1 cellular context compared by ENCODE assay signal in the genomic region with DNA sequence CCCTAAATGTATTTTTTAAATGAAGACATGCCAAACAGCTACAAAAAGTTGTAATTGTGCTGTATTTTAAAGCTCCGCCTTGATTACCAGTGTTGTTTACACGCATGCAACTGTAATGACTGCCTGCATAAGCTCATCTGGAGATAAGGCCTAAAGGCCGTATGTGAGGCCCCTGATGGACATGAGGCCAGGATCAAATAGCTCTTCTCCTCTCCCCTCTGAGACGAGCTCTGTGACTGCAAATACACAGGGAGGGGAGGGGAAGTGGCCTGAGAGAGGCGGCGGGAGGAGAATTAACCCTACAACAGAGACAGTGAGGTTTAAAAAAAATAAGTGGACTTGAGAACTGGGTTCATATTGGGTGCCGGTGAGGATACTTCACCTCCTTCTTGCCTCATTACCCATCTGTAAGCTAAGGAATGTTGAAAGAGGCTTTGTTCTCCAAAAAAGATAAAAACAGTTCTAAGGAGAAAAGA.
TF ChIP-seq lines count a peak whose summit lies in the region.

No MANE protein-coding gene starts in this region.

TF ChIP-seq in K562, 482 proteins besides CTCF, POLR2A, EP300 and RAD21 (continued from another document and continues in another):
- TF ChIP-seq, protein P1, sequence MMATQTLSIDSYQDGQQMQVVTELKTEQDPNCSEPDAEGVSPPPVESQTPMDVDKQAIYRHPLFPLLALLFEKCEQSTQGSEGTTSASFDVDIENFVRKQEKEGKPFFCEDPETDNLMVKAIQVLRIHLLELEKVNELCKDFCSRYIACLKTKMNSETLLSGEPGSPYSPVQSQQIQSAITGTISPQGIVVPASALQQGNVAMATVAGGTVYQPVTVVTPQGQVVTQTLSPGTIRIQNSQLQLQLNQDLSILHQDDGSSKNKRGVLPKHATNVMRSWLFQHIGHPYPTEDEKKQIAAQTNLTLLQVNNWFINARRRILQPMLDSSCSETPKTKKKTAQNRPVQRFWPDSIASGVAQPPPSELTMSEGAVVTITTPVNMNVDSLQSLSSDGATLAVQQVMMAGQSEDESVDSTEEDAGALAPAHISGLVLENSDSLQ (IDR thresholded peaks at IDR 0.05), result peak; percentile 44; the same call in 1 of the 2 replicates
- TF ChIP-seq PPARD (CRISPR knock-in tag; IDR thresholded peaks at IDR 0.05), result no peak
- TF ChIP-seq MBD2 (IDR thresholded peaks at IDR 0.05; ENCODE audit: borderline replicate concordance, low read depth), result no peak
- no peak for TF ChIP-seq ZNF699 (CRISPR knock-in tag; IDR thresholded peaks at IDR 0.05; ENCODE audit: insufficient replicate concordance)
- no peak for TF ChIP-seq NR2F6 (CRISPR knock-in tag; IDR thresholded peaks at IDR 0.05)
- TF ChIP-seq L3MBTL2 (IDR thresholded peaks at IDR 0.05), result peak; percentile 77
- TF ChIP-seq MCM2 (IDR thresholded peaks at IDR 0.05; ENCODE audit: low read depth), result no peak
- no peak for TF ChIP-seq ELF4 (CRISPR knock-in tag; IDR thresholded peaks at IDR 0.05)
- TF ChIP-seq, protein P2, sequence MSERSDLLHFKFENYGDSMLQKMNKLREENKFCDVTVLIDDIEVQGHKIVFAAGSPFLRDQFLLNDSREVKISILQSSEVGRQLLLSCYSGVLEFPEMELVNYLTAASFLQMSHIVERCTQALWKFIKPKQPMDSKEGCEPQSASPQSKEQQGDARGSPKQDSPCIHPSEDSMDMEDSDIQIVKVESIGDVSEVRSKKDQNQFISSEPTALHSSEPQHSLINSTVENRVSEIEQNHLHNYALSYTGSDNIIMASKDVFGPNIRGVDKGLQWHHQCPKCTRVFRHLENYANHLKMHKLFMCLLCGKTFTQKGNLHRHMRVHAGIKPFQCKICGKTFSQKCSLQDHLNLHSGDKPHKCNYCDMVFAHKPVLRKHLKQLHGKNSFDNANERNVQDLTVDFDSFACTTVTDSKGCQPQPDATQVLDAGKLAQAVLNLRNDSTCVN (CRISPR knock-in tag; IDR thresholded peaks at IDR 0.05), result no peak
- TF ChIP-seq GATA2 (CRISPR knock-in tag; IDR thresholded peaks at IDR 0.05), result peak; percentile 34; the same call in 1 of the 2 replicates
- TF ChIP-seq PHF21A (IDR thresholded peaks at IDR 0.05; ENCODE audit: borderline replicate concordance, low read depth), result no peak
- TF ChIP-seq, protein P3, sequence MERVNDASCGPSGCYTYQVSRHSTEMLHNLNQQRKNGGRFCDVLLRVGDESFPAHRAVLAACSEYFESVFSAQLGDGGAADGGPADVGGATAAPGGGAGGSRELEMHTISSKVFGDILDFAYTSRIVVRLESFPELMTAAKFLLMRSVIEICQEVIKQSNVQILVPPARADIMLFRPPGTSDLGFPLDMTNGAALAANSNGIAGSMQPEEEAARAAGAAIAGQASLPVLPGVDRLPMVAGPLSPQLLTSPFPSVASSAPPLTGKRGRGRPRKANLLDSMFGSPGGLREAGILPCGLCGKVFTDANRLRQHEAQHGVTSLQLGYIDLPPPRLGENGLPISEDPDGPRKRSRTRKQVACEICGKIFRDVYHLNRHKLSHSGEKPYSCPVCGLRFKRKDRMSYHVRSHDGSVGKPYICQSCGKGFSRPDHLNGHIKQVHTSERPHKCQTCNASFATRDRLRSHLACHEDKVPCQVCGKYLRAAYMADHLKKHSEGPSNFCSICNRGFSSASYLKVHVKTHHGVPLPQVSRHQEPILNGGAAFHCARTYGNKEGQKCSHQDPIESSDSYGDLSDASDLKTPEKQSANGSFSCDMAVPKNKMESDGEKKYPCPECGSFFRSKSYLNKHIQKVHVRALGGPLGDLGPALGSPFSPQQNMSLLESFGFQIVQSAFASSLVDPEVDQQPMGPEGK (CRISPR knock-in tag; IDR thresholded peaks at IDR 0.05; ENCODE audit: borderline replicate concordance), result no peak
- TF ChIP-seq HMGN3 (IDR thresholded peaks at IDR 0.05; ENCODE audit: borderline replicate concordance, extremely low read depth, insufficient read length, low read depth, low read length), result no peak
- TF ChIP-seq, protein P4, sequence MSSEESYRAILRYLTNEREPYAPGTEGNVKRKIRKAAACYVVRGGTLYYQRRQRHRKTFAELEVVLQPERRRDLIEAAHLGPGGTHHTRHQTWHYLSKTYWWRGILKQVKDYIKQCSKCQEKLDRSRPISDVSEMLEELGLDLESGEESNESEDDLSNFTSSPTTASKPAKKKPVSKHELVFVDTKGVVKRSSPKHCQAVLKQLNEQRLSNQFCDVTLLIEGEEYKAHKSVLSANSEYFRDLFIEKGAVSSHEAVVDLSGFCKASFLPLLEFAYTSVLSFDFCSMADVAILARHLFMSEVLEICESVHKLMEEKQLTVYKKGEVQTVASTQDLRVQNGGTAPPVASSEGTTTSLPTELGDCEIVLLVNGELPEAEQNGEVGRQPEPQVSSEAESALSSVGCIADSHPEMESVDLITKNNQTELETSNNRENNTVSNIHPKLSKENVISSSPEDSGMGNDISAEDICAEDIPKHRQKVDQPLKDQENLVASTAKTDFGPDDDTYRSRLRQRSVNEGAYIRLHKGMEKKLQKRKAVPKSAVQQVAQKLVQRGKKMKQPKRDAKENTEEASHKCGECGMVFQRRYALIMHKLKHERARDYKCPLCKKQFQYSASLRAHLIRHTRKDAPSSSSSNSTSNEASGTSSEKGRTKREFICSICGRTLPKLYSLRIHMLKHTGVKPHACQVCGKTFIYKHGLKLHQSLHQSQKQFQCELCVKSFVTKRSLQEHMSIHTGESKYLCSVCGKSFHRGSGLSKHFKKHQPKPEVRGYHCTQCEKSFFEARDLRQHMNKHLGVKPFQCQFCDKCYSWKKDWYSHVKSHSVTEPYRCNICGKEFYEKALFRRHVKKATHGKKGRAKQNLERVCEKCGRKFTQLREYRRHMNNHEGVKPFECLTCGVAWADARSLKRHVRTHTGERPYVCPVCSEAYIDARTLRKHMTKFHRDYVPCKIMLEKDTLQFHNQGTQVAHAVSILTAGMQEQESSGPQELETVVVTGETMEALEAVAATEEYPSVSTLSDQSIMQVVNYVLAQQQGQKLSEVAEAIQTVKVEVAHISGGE (CRISPR knock-in tag; IDR thresholded peaks at IDR 0.05), result peak in 1 of 3 experiments; percentile 10; a peak in 1 of 6 replicates
- TF ChIP-seq ATF7 (IDR thresholded peaks at IDR 0.05), result peak; percentile 50
- TF ChIP-seq MYNN (IDR thresholded peaks at IDR 0.05), result no peak
- TF ChIP-seq MYNN (CRISPR knock-in tag; IDR thresholded peaks at IDR 0.05), result no peak
- no peak for TF ChIP-seq NBN (IDR thresholded peaks at IDR 0.05; ENCODE audit: low read depth)
- no peak for TF ChIP-seq ZNF707 (CRISPR knock-in tag; conservative IDR thresholded peaks at IDR 0.05)
- TF ChIP-seq SMAD4 (CRISPR knock-in tag; conservative IDR thresholded peaks at IDR 0.05), result 0 out of 2 replicates have a peak, but pooled peaks have one; percentile 18
- peak; percentile 70 for TF ChIP-seq ZFX (CRISPR knock-in tag; IDR thresholded peaks at IDR 0.05)
- no peak for TF ChIP-seq LCOR (CRISPR knock-in tag; IDR thresholded peaks at IDR 0.05)
- TF ChIP-seq, protein P5, sequence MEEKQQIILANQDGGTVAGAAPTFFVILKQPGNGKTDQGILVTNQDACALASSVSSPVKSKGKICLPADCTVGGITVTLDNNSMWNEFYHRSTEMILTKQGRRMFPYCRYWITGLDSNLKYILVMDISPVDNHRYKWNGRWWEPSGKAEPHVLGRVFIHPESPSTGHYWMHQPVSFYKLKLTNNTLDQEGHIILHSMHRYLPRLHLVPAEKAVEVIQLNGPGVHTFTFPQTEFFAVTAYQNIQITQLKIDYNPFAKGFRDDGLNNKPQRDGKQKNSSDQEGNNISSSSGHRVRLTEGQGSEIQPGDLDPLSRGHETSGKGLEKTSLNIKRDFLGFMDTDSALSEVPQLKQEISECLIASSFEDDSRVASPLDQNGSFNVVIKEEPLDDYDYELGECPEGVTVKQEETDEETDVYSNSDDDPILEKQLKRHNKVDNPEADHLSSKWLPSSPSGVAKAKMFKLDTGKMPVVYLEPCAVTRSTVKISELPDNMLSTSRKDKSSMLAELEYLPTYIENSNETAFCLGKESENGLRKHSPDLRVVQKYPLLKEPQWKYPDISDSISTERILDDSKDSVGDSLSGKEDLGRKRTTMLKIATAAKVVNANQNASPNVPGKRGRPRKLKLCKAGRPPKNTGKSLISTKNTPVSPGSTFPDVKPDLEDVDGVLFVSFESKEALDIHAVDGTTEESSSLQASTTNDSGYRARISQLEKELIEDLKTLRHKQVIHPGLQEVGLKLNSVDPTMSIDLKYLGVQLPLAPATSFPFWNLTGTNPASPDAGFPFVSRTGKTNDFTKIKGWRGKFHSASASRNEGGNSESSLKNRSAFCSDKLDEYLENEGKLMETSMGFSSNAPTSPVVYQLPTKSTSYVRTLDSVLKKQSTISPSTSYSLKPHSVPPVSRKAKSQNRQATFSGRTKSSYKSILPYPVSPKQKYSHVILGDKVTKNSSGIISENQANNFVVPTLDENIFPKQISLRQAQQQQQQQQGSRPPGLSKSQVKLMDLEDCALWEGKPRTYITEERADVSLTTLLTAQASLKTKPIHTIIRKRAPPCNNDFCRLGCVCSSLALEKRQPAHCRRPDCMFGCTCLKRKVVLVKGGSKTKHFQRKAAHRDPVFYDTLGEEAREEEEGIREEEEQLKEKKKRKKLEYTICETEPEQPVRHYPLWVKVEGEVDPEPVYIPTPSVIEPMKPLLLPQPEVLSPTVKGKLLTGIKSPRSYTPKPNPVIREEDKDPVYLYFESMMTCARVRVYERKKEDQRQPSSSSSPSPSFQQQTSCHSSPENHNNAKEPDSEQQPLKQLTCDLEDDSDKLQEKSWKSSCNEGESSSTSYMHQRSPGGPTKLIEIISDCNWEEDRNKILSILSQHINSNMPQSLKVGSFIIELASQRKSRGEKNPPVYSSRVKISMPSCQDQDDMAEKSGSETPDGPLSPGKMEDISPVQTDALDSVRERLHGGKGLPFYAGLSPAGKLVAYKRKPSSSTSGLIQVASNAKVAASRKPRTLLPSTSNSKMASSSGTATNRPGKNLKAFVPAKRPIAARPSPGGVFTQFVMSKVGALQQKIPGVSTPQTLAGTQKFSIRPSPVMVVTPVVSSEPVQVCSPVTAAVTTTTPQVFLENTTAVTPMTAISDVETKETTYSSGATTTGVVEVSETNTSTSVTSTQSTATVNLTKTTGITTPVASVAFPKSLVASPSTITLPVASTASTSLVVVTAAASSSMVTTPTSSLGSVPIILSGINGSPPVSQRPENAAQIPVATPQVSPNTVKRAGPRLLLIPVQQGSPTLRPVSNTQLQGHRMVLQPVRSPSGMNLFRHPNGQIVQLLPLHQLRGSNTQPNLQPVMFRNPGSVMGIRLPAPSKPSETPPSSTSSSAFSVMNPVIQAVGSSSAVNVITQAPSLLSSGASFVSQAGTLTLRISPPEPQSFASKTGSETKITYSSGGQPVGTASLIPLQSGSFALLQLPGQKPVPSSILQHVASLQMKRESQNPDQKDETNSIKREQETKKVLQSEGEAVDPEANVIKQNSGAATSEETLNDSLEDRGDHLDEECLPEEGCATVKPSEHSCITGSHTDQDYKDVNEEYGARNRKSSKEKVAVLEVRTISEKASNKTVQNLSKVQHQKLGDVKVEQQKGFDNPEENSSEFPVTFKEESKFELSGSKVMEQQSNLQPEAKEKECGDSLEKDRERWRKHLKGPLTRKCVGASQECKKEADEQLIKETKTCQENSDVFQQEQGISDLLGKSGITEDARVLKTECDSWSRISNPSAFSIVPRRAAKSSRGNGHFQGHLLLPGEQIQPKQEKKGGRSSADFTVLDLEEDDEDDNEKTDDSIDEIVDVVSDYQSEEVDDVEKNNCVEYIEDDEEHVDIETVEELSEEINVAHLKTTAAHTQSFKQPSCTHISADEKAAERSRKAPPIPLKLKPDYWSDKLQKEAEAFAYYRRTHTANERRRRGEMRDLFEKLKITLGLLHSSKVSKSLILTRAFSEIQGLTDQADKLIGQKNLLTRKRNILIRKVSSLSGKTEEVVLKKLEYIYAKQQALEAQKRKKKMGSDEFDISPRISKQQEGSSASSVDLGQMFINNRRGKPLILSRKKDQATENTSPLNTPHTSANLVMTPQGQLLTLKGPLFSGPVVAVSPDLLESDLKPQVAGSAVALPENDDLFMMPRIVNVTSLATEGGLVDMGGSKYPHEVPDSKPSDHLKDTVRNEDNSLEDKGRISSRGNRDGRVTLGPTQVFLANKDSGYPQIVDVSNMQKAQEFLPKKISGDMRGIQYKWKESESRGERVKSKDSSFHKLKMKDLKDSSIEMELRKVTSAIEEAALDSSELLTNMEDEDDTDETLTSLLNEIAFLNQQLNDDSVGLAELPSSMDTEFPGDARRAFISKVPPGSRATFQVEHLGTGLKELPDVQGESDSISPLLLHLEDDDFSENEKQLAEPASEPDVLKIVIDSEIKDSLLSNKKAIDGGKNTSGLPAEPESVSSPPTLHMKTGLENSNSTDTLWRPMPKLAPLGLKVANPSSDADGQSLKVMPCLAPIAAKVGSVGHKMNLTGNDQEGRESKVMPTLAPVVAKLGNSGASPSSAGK (IDR thresholded peaks at IDR 0.05), result peak; percentile 75
- TF ChIP-seq SOX6 (IDR thresholded peaks at IDR 0.05), result 0 out of 2 replicates have a peak, but pooled peaks have one; percentile 25
- TF ChIP-seq SMARCA5 (IDR thresholded peaks at IDR 0.05), result no peak
- TF ChIP-seq, protein P6, sequence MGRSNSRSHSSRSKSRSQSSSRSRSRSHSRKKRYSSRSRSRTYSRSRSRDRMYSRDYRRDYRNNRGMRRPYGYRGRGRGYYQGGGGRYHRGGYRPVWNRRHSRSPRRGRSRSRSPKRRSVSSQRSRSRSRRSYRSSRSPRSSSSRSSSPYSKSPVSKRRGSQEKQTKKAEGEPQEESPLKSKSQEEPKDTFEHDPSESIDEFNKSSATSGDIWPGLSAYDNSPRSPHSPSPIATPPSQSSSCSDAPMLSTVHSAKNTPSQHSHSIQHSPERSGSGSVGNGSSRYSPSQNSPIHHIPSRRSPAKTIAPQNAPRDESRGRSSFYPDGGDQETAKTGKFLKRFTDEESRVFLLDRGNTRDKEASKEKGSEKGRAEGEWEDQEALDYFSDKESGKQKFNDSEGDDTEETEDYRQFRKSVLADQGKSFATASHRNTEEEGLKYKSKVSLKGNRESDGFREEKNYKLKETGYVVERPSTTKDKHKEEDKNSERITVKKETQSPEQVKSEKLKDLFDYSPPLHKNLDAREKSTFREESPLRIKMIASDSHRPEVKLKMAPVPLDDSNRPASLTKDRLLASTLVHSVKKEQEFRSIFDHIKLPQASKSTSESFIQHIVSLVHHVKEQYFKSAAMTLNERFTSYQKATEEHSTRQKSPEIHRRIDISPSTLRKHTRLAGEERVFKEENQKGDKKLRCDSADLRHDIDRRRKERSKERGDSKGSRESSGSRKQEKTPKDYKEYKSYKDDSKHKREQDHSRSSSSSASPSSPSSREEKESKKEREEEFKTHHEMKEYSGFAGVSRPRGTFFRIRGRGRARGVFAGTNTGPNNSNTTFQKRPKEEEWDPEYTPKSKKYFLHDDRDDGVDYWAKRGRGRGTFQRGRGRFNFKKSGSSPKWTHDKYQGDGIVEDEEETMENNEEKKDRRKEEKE (IDR thresholded peaks at IDR 0.05; ENCODE audit: borderline replicate concordance in 1 of 2, control insufficient read depth in 1 of 2, low read depth in 2 of 2, low read length in 1 of 2), result no peak
- no peak for TF ChIP-seq ZNF668 (CRISPR knock-in tag; IDR thresholded peaks at IDR 0.05)
- peak; percentile 39; the same call in 1 of the 2 replicates for TF ChIP-seq TEAD4 (IDR thresholded peaks at IDR 0.05; ENCODE audit: low read length)
- no peak for TF ChIP-seq TEAD4 (CRISPR knock-in tag; IDR thresholded peaks at IDR 0.05; ENCODE audit: borderline replicate concordance)
- TF ChIP-seq NCOA1 (IDR thresholded peaks at IDR 0.05; ENCODE audit: low read depth), result no peak
- peak; percentile 64; the same call in 1 of the 2 replicates for TF ChIP-seq FOXP1 (CRISPR knock-in tag; IDR thresholded peaks at IDR 0.05)
- TF ChIP-seq LEF1 (IDR thresholded peaks at IDR 0.05), result peak; percentile 29; the same call in 1 of the 2 replicates
- no peak for TF ChIP-seq RUNX1 (IDR thresholded peaks at IDR 0.05; ENCODE audit: low read depth)
- no peak for TF ChIP-seq GABPB2 (CRISPR knock-in tag; conservative IDR thresholded peaks at IDR 0.05)
- TF ChIP-seq ZNF586 (CRISPR knock-in tag; conservative IDR thresholded peaks at IDR 0.05), result no peak
- no peak for TF ChIP-seq TCF7L2 (IDR thresholded peaks at IDR 0.05; ENCODE audit: low read depth, low read length)
